11 cellular contexts compared by ENCODE assay signal in genomic region chr16:66923866-66924265, GRCh38. TPM values are rescaled to one million over a fixed set of nuclear protein-coding genes. Genes with fewer than 3 reads are reported as not detected.
A peak's percentile ranks its signal among the peaks of the same experiment; 100 is the strongest.
DNase-seq lines count a peak whose midpoint lies in the region; ATAC-seq lines count a peak whose summit lies in the region.
"Had no signal": no experiment of that assay in that cellular context is flagged by ENCODE, and none has a peak within 500 bp of the region (broad histone marks: within the 10 kb centered on the region; RNA-seq: fewer than 3 reads in every experiment).

No MANE protein-coding gene starts in this region.

- peak overlapping the region; percentile 82 to 88 (median 84) for H3K4me3 ChIP-seq in skeletal muscle tissue (ENCODE audit: low read length in 3 of 3)

- peaks cover 26% of the 10 kb centered on the region for H3K27me3 Mint-ChIP-seq in activated T-helper 1 cell treated with anti-CD3 and anti-CD28 coated beads, Interleukin-12 subunit alpha, Interleukin-12 subunit beta, Interleukin-2, Interleukin-4 antibody, amounts not matched to agents 30 ng/mL and 10 ng/mL and 1 ng/mL, durations not matched to agents 14 hours and 24 hours and 36 hours (ENCODE audit: insufficient read depth)

- ATAC-seq in left ventricle myocardium superior (peak; percentile 1), GM19455 (IDR thresholded peaks at IDR 0.05; ENCODE audit: unreplicated experiment) (no peak), GM18861 (IDR thresholded peaks at IDR 0.05; ENCODE audit: unreplicated experiment) (no peak)

- no peaks in the 10 kb centered on the region for H3K9me3 ChIP-seq in skeletal muscle tissue (ENCODE audit: control insufficient read depth in 3 of 3, low read length in 3 of 3)

- H3K27me3 ChIP-seq in skeletal muscle tissue (ENCODE audit: control insufficient read depth in 3 of 3, insufficient read depth in 3 of 3, low read length in 3 of 3): peaks cover 0 to 7% (median 0%) of the 10 kb centered on the region in 3 donors

- H3K36me3 ChIP-seq in skeletal muscle tissue (ENCODE audit: control insufficient read depth in 3 of 3, insufficient read depth in 3 of 3, low read length in 3 of 3): peaks cover 13 to 24% (median 15%) of the 10 kb centered on the region in 3 donors

- no peaks in the 10 kb centered on the region for H3K36me3 Mint-ChIP-seq in activated T-helper 1 cell treated with anti-CD3 and anti-CD28 coated beads, Interleukin-12 subunit alpha, Interleukin-12 subunit beta, Interleukin-2, Interleukin-4 antibody, amounts not matched to agents 30 ng/mL and 10 ng/mL and 1 ng/mL, durations not matched to agents 14 hours and 24 hours and 36 hours (ENCODE audit: low read depth)
- H3K36me3 Mint-ChIP-seq: CD8-positive, alpha-beta memory T cell had no signal

- peaks cover 36% of the 10 kb centered on the region for H3K4me1 Mint-ChIP-seq in activated T-helper 1 cell treated with anti-CD3 and anti-CD28 coated beads, Interleukin-12 subunit alpha, Interleukin-12 subunit beta, Interleukin-2, Interleukin-4 antibody, amounts not matched to agents 30 ng/mL and 10 ng/mL and 1 ng/mL, durations not matched to agents 14 hours and 24 hours and 36 hours (ENCODE audit: low read depth)

- intact Hi-C loops in activated T-helper 1 cell treated with anti-CD3 and anti-CD28 coated beads, Interleukin-12 subunit alpha, Interleukin-12 subunit beta, Interleukin-2, Interleukin-4 antibody, amounts not matched to agents 30 ng/mL and 10 ng/mL and 1 ng/mL, durations not matched to agents 14 hours and 24 hours and 36 hours (cut with micrococcal nuclease): no loop called here
- intact Hi-C loops in left ventricle myocardium superior (cut with micrococcal nuclease): no loop called here

- H3K27ac ChIP-seq in skeletal muscle tissue (ENCODE audit: low read depth, low read length): peak overlapping the region; percentile 98

- peak overlapping the region; percentile 72 to 91 (median 89) for H3K9ac ChIP-seq in skeletal muscle tissue (ENCODE audit: low read depth in 1 of 3, low read length in 3 of 3)

- DNase-seq in NCI-H2171 (lab: John Stamatoyannopoulos, UW) (peak; percentile 22), left ventricle myocardium superior (no peak), dedifferentiated amniotic fluid mesenchymal stem cell (ENCODE audit: extremely low spot score) (no peak)
- DNase-seq in activated T-helper 1 cell treated with anti-CD3 and anti-CD28 coated beads, Interleukin-12 subunit alpha, Interleukin-12 subunit beta, Interleukin-2, Interleukin-4 antibody, amounts not matched to agents 30 ng/mL and 10 ng/mL and 1 ng/mL, durations not matched to agents 14 hours and 24 hours and 36 hours (ENCODE audit: low spot score): no peak
- DNase-seq: activated CD4-positive, alpha-beta T cell treated with anti-CD3 and anti-CD28 coated beads for 36 hours; CD8-positive, alpha-beta memory T cell; naive thymus-derived CD8-positive, alpha-beta T cell; NCI-H187 had no signal

- no peak overlapping the region for H3K27ac Mint-ChIP-seq in activated T-helper 1 cell treated with anti-CD3 and anti-CD28 coated beads, Interleukin-12 subunit alpha, Interleukin-12 subunit beta, Interleukin-2, Interleukin-4 antibody, amounts not matched to agents 30 ng/mL and 10 ng/mL and 1 ng/mL, durations not matched to agents 14 hours and 24 hours and 36 hours
- H3K27ac Mint-ChIP-seq: activated CD4-positive, alpha-beta T cell treated with anti-CD3 and anti-CD28 coated beads for 36 hours; CD8-positive, alpha-beta memory T cell had no signal

- H3K4me1 ChIP-seq in skeletal muscle tissue (ENCODE audit: control insufficient read depth in 3 of 3, insufficient read depth in 3 of 3, low read length in 3 of 3): peaks cover 58 to 84% (median 81%) of the 10 kb centered on the region in 3 donors

- H3K9me3 Mint-ChIP-seq in activated T-helper 1 cell treated with anti-CD3 and anti-CD28 coated beads, Interleukin-12 subunit alpha, Interleukin-12 subunit beta, Interleukin-2, Interleukin-4 antibody, amounts not matched to agents 30 ng/mL and 10 ng/mL and 1 ng/mL, durations not matched to agents 14 hours and 24 hours and 36 hours: no peaks in the 10 kb centered on the region
- H3K9me3 Mint-ChIP-seq: CD8-positive, alpha-beta memory T cell; naive thymus-derived CD8-positive, alpha-beta T cell had no signal

- H3K4me3 Mint-ChIP-seq in activated T-helper 1 cell treated with anti-CD3 and anti-CD28 coated beads, Interleukin-12 subunit alpha, Interleukin-12 subunit beta, Interleukin-2, Interleukin-4 antibody, amounts not matched to agents 30 ng/mL and 10 ng/mL and 1 ng/mL, durations not matched to agents 14 hours and 24 hours and 36 hours: peak overlapping the region; percentile 41
- H3K4me3 Mint-ChIP-seq: activated CD4-positive, alpha-beta T cell treated with anti-CD3 and anti-CD28 coated beads for 36 hours had no signal

RNA-seq across cellular contexts. Expression of gene RRAD, which starts 1.5 kb away (rescaled TPM):
- 0.83 and 0.93 TPM in 2 replicates for total RNA-seq in activated T-helper 1 cell treated with anti-CD3 and anti-CD28 coated beads, Interleukin-12 subunit alpha, Interleukin-12 subunit beta, Interleukin-2, Interleukin-4 antibody, amounts not matched to agents 30 ng/mL and 10 ng/mL and 1 ng/mL, durations not matched to agents 14 hours and 24 hours and 36 hours
- total RNA-seq in left ventricle myocardium superior (86.7 TPM), skeletal muscle tissue (19.3 TPM)

RNA-seq across cellular contexts. Expression of gene CDH16, which starts 5.2 kb away (rescaled TPM):
- total RNA-seq in activated T-helper 1 cell treated with anti-CD3 and anti-CD28 coated beads, Interleukin-12 subunit alpha, Interleukin-12 subunit beta, Interleukin-2, Interleukin-4 antibody, amounts not matched to agents 30 ng/mL and 10 ng/mL and 1 ng/mL, durations not matched to agents 14 hours and 24 hours and 36 hours: not detected in 2 replicates
- total RNA-seq in left ventricle myocardium superior (not detected), skeletal muscle tissue (not detected)
- total RNA-seq: activated CD4-positive, alpha-beta T cell treated with anti-CD3 and anti-CD28 coated beads for 36 hours; CD8-positive, alpha-beta memory T cell; naive thymus-derived CD8-positive, alpha-beta T cell had no signal

RNA-seq across cellular contexts. Expression of gene CIAO2B, which starts 10.3 kb away (rescaled TPM):
- 162 and 164 TPM in 2 replicates for total RNA-seq in activated T-helper 1 cell treated with anti-CD3 and anti-CD28 coated beads, Interleukin-12 subunit alpha, Interleukin-12 subunit beta, Interleukin-2, Interleukin-4 antibody, amounts not matched to agents 30 ng/mL and 10 ng/mL and 1 ng/mL, durations not matched to agents 14 hours and 24 hours and 36 hours
- 114 TPM for total RNA-seq in left ventricle myocardium superior
- 95.0 TPM for total RNA-seq in skeletal muscle tissue

RNA-seq across cellular contexts. Expression of gene CES2, which starts 11.4 kb away (rescaled TPM):
- 34.3 and 36.6 TPM in 2 replicates for total RNA-seq in activated T-helper 1 cell treated with anti-CD3 and anti-CD28 coated beads, Interleukin-12 subunit alpha, Interleukin-12 subunit beta, Interleukin-2, Interleukin-4 antibody, amounts not matched to agents 30 ng/mL and 10 ng/mL and 1 ng/mL, durations not matched to agents 14 hours and 24 hours and 36 hours
- total RNA-seq in left ventricle myocardium superior (103 TPM), skeletal muscle tissue (15.7 TPM)

RNA-seq across cellular contexts. Expression of gene CES3, which starts 37.2 kb away (rescaled TPM):
- 5.6 and 7.3 TPM in 2 replicates for total RNA-seq in activated T-helper 1 cell treated with anti-CD3 and anti-CD28 coated beads, Interleukin-12 subunit alpha, Interleukin-12 subunit beta, Interleukin-2, Interleukin-4 antibody, amounts not matched to agents 30 ng/mL and 10 ng/mL and 1 ng/mL, durations not matched to agents 14 hours and 24 hours and 36 hours
- total RNA-seq in left ventricle myocardium superior (1.6 TPM), skeletal muscle tissue (0.52 TPM)

Comparison
In these comparisons a context has a peak if more than half of its experiments do, and no peak if none do; other contexts are left out.
1. RNA of gene RRAD, which starts 1.5 kb away (total RNA-seq): 86.7 TPM in left ventricle myocardium superior (single experiment) and 19.3 TPM in skeletal muscle tissue (single experiment); 0.83 to 0.93 TPM in activated T-helper 1 cell treated with anti-CD3 and anti-CD28 coated beads, Interleukin-12 subunit alpha, Interleukin-12 subunit beta, Interleukin-2, Interleukin-4 antibody, amounts not matched to agents 30 ng/mL and 10 ng/mL and 1 ng/mL, durations not matched to agents 14 hours and 24 hours and 36 hours; every median in the first group is over 10 times any median in the second.